Comparison of ENCODE assay signal across 8 cellular contexts in genomic region chr17:30824002-30824355, GRCh38. TPM values are rescaled to one million over a fixed set of nuclear protein-coding genes. Genes with fewer than 3 reads are reported as not detected.
DNase-seq lines count a peak whose midpoint lies in the region; ATAC-seq and TF ChIP-seq lines count a peak whose summit lies in the region.

No MANE protein-coding gene starts in this region.

- H3K4me2 ChIP-seq in MM.1S (ENCODE audit: low read depth, low read length) (peak overlapping the region; percentile 84), skeletal muscle satellite cell (ENCODE audit: low read length) (peak overlapping the region; percentile 81)

- peaks cover 41% of the 10 kb centered on the region for H3K4me1 Mint-ChIP-seq in activated naive CD8-positive, alpha-beta T cell treated with anti-CD3 and anti-CD28 coated beads for 36 hours

- WGBS in right cardiac atrium, result under 1% methylated on average over 11 of the region's 11 CpGs

- H3K27me3 ChIP-seq in MM.1S (replicated peaks; ENCODE audit: insufficient read depth, low read length) (no peaks in the 10 kb centered on the region), right cardiac atrium (ENCODE audit: control insufficient read depth, insufficient read depth) (no peaks in the 10 kb centered on the region), skeletal muscle satellite cell (ENCODE audit: control insufficient read depth, insufficient read depth, low read length) (no peaks in the 10 kb centered on the region)

- peak; percentile 75 for DNase-seq in activated CD8-positive, alpha-beta memory T cell treated with anti-CD3 and anti-CD28 coated beads, Interleukin-2, amount 50 U/mL, for 48 hours
- DNase-seq in activated CD8-positive, alpha-beta memory T cell treated with anti-CD3 and anti-CD28 coated beads, Interleukin-2, amount 50 U/mL, for 4 hours, result no peak
- DNase-seq in MM.1S (no peak), right cardiac atrium (peak in 2 of 3 donors; percentile 42 to 56), H4 (ENCODE audit: low spot score) (no peak), CD1c-positive myeloid dendritic cell (ENCODE audit: extremely low spot score) (no peak)
- DNase-seq in activated naive CD8-positive, alpha-beta T cell treated with anti-CD3 and anti-CD28 coated beads for 36 hours, result peak; percentile 50

- H3K9me3 ChIP-seq in MM.1S (replicated peaks; ENCODE audit: insufficient read depth, low read length), result no peaks in the 10 kb centered on the region
- H3K9me3 ChIP-seq in right cardiac atrium (ENCODE audit: control insufficient read depth, low read length), result no peaks in the 10 kb centered on the region
- H3K9me3 ChIP-seq in skeletal muscle satellite cell (replicated peaks; ENCODE audit: low read length), result no peaks in the 10 kb centered on the region

- H3K4me3 Mint-ChIP-seq in activated naive CD8-positive, alpha-beta T cell treated with anti-CD3 and anti-CD28 coated beads for 36 hours, result peak overlapping the region; percentile 100

- H3K9ac ChIP-seq in MM.1S (ENCODE audit: low read length) (peak overlapping the region; percentile 80), skeletal muscle satellite cell (ENCODE audit: low read depth, low read length) (peak overlapping the region; percentile 91)

- H3K4me3 ChIP-seq in MM.1S (ENCODE audit: low read length) (peak overlapping the region; percentile 87), right cardiac atrium (ENCODE audit: low read length) (peak overlapping the region; percentile 91), skeletal muscle satellite cell (ENCODE audit: low read length) (peak overlapping the region; percentile 96)

- H3K27ac ChIP-seq in MM.1S (ENCODE audit: low read length), result peak overlapping the region; percentile 42; the same call in 1 of the 2 replicates
- peak overlapping the region; percentile 85 for H3K27ac ChIP-seq in right cardiac atrium (ENCODE audit: low read length)

- no peaks in the 10 kb centered on the region for H4K20me1 ChIP-seq in MM.1S (ENCODE audit: insufficient read depth, low read length)

- H3K36me3 Mint-ChIP-seq in activated naive CD8-positive, alpha-beta T cell treated with anti-CD3 and anti-CD28 coated beads for 36 hours, result peaks cover 24% of the 10 kb centered on the region

- peak; percentile 6 to 36 for ATAC-seq in right cardiac atrium

- no peaks in the 10 kb centered on the region for H3K9me2 ChIP-seq in MM.1S (replicated peaks; ENCODE audit: insufficient read depth, low read length)

- peak overlapping the region; percentile 97 for H3K27ac Mint-ChIP-seq in activated naive CD8-positive, alpha-beta T cell treated with anti-CD3 and anti-CD28 coated beads for 36 hours

- H3K9me3 Mint-ChIP-seq in activated naive CD8-positive, alpha-beta T cell treated with anti-CD3 and anti-CD28 coated beads for 36 hours, result no peaks in the 10 kb centered on the region

- H3K79me2 ChIP-seq in MM.1S (ENCODE audit: low read length), result peaks cover 54% of the 10 kb centered on the region

- H2AFZ ChIP-seq in MM.1S (ENCODE audit: low read length), result peak overlapping the region; percentile 91

- peaks cover 14% of the 10 kb centered on the region for H3F3A ChIP-seq in MM.1S (ENCODE audit: insufficient read depth, low read length)

- intact Hi-C loops in right cardiac atrium (cut with DNase I), result no loop called here

- H3K4me1 ChIP-seq in MM.1S (ENCODE audit: low read length) (peaks cover 19% of the 10 kb centered on the region), right cardiac atrium (ENCODE audit: control insufficient read depth, insufficient read depth, low read length) (peaks cover 2% of the 10 kb centered on the region), skeletal muscle satellite cell (ENCODE audit: control insufficient read depth, insufficient read depth, low read length) (peaks cover 19% of the 10 kb centered on the region)

- no peaks in the 10 kb centered on the region for H3K27me3 Mint-ChIP-seq in activated naive CD8-positive, alpha-beta T cell treated with anti-CD3 and anti-CD28 coated beads for 36 hours

- H3K36me3 ChIP-seq in MM.1S (replicated peaks; ENCODE audit: insufficient read depth, low read length) (no peaks in the 10 kb centered on the region), skeletal muscle satellite cell (ENCODE audit: insufficient read depth, low read length) (no peaks in the 10 kb centered on the region)

- no peak for TF ChIP-seq CTCF in MM.1S (IDR thresholded peaks at IDR 0.05; ENCODE audit: low read length)

RNA-seq across cellular contexts. Expression of gene CRLF3, which starts 0.5 kb away (rescaled TPM):
- total RNA-seq in activated naive CD8-positive, alpha-beta T cell treated with anti-CD3 and anti-CD28 coated beads for 36 hours, result 10 to 100 TPM; 45.4 TPM
- total RNA-seq in right cardiac atrium, result 1 to 10 TPM; 4.8 to 6.7 (median 6.0) TPM
- polyA plus RNA-seq in right cardiac atrium, result 3.7 TPM
- 12.5 and 15.2 TPM in 2 replicates for total RNA-seq in skeletal muscle satellite cell (2012; rRNA removed)
- total RNA-seq in H4 (2014; rRNA removed; shearing (Covaris generic)), result 9.7 and 13.9 TPM in 2 replicates

RNA-seq across cellular contexts. Expression of gene ATAD5, which starts 7.8 kb away (rescaled TPM):
- total RNA-seq in activated naive CD8-positive, alpha-beta T cell treated with anti-CD3 and anti-CD28 coated beads for 36 hours, result 10 to 100 TPM; 32.1 to 33.4 TPM
- 1 to 10 TPM in 2 of 4 donors, under 1 TPM in 2; 0.65 to 1.3 (median 0.84) TPM for total RNA-seq in right cardiac atrium
- 0.29 TPM for polyA plus RNA-seq in right cardiac atrium
- 3.0 and 3.5 TPM in 2 replicates for total RNA-seq in skeletal muscle satellite cell (2012; rRNA removed)
- 1.8 and 4.5 TPM in 2 replicates for total RNA-seq in H4 (2014; rRNA removed; shearing (Covaris generic))

Comparison
In these comparisons a context has a peak if more than half of its experiments do, and no peak if none do; other contexts are left out.
1. DNase-seq: peak in activated CD8-positive, alpha-beta memory T cell treated with anti-CD3 and anti-CD28 coated beads, Interleukin-2, amount 50 U/mL, for 48 hours (single experiment), activated naive CD8-positive, alpha-beta T cell treated with anti-CD3 and anti-CD28 coated beads for 36 hours (single experiment) and right cardiac atrium (2 of 3); none in activated CD8-positive, alpha-beta memory T cell treated with anti-CD3 and anti-CD28 coated beads, Interleukin-2, amount 50 U/mL, for 4 hours (single experiment), MM.1S (single experiment), H4 (single experiment) and CD1c-positive myeloid dendritic cell (single experiment).
2. Peak in every context shown above with its lines, with median percentiles within 50 percentile points of each other: H3K4me3 ChIP-seq.